ENCODE assay signal across 17 cellular contexts in the genomic region with DNA sequence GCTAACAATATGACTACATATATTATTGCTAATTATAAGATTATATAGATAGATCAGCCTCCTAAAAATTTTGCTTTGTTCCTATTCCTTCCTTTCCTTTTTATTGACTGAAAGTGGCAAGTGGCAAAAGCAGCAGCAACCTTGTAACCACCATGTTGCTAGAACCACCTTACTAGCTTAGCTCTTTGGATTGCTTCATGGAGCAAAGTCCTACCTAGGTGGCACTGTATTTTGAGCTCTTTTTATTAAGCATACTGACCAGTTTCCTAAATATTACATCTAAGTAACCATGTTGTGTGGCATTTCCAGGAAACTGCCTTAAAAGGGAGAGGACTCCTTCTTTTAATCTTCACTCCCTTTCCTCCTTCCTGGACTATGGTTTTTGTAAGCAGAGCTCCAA.
"Had no signal": no experiment of that assay in that cellular context is flagged by ENCODE, and none has a peak within 500 bp of the region (broad histone marks: within the 10 kb centered on the region; RNA-seq: fewer than 3 reads in every experiment).

No MANE protein-coding gene starts in this region.

- H3K27me3 Mint-ChIP-seq: activated CD8-positive, alpha-beta T cell treated with anti-CD3 and anti-CD28 coated beads for 36 hours; activated naive CD4-positive, alpha-beta T cell treated with anti-CD3 and anti-CD28 coated beads, Interleukin-2, amount 10 ng/mL, durations not matched to agents 7 days and 5 days; activated naive CD8-positive, alpha-beta T cell treated with anti-CD3 and anti-CD28 coated beads for 36 hours had no signal

- DNase-seq: activated CD4-positive, alpha-beta T cell treated with anti-CD3 and anti-CD28 coated beads for 4 hours; activated CD8-positive, alpha-beta memory T cell treated with anti-CD3 and anti-CD28 coated beads, Interleukin-2, amount 50 U/mL, for 4 hours; activated CD8-positive, alpha-beta T cell treated with anti-CD3 and anti-CD28 coated beads for 36 hours; activated gamma-delta T cell treated with Interleukin-2 at 50 U/mL for 16 hours; activated naive CD4-positive, alpha-beta T cell treated with anti-CD3 and anti-CD28 coated beads, Interleukin-2, amount 10 ng/mL, durations not matched to agents 7 days and 5 days; activated naive CD8-positive, alpha-beta T cell treated with anti-CD3 and anti-CD28 coated beads for 36 hours; activated T-cell treated with anti-CD3 and anti-CD28 coated beads, Interleukin-2, amount 50 U/mL, for 72 hours; Karpas-422; NCI-H1048; NCI-H187 treated with DMSO at 0.1 percent for 48 hours; NCI-H2081 treated with DMSO at 0.1 percent for 48 hours; NCI-H446; NCI-H524; SHP77 treated with DMSO at 0.1 percent for 48 hours had no signal

- ATAC-seq: activated CD4-positive, CD25-positive, alpha-beta regulatory T cell treated with anti-CD3 and anti-CD28 coated beads, Interleukin-2, amount 50 U/mL, for 24 hours; activated CD8-positive, alpha-beta T cell treated with anti-CD3 and anti-CD28 coated beads for 36 hours; activated T-cell treated with anti-CD3 and anti-CD28 coated beads, Interleukin-2, amount 50 U/mL, for 72 hours had no signal

- H3K4me1 Mint-ChIP-seq: activated naive CD4-positive, alpha-beta T cell treated with anti-CD3 and anti-CD28 coated beads, Interleukin-2, amount 10 ng/mL, durations not matched to agents 7 days and 5 days; activated naive CD8-positive, alpha-beta T cell treated with anti-CD3 and anti-CD28 coated beads for 36 hours had no signal

- H3K9me3 Mint-ChIP-seq: activated CD8-positive, alpha-beta T cell treated with anti-CD3 and anti-CD28 coated beads for 36 hours; activated naive CD4-positive, alpha-beta T cell treated with anti-CD3 and anti-CD28 coated beads, Interleukin-2, amount 10 ng/mL, durations not matched to agents 7 days and 5 days; activated naive CD8-positive, alpha-beta T cell treated with anti-CD3 and anti-CD28 coated beads for 36 hours; activated T-cell treated with anti-CD3 and anti-CD28 coated beads, Interleukin-2, amount 50 U/mL, for 72 hours; activated T-helper 2 cell treated with anti-CD3 and anti-CD28 coated beads, Interferon-gamma antibody, Interleukin-2, Interleukin-4, amounts not matched to agents 10 μg/mL and 5 μg/mL and 100 μg/mL, durations not matched to agents 14 hours and 24 hours and 36 hours; T-helper 1 cell treated with Interleukin-12 subunit alpha and Interleukin-12 subunit beta and Interleukin-4 antibody, amounts not matched to agents 30 μg/mL and 1 μg/mL, for 36 hours had no signal

- H3K4me3 Mint-ChIP-seq: activated CD8-positive, alpha-beta T cell treated with anti-CD3 and anti-CD28 coated beads for 36 hours; activated naive CD4-positive, alpha-beta T cell treated with anti-CD3 and anti-CD28 coated beads, Interleukin-2, amount 10 ng/mL, durations not matched to agents 7 days and 5 days; activated naive CD8-positive, alpha-beta T cell treated with anti-CD3 and anti-CD28 coated beads for 36 hours; activated T-cell treated with anti-CD3 and anti-CD28 coated beads, Interleukin-2, amount 50 U/mL, for 72 hours; T-helper 1 cell treated with Interleukin-12 subunit alpha and Interleukin-12 subunit beta and Interleukin-4 antibody, amounts not matched to agents 30 μg/mL and 1 μg/mL, for 36 hours had no signal

- H3K36me3 Mint-ChIP-seq: activated naive CD4-positive, alpha-beta T cell treated with anti-CD3 and anti-CD28 coated beads, Interleukin-2, amount 10 ng/mL, durations not matched to agents 7 days and 5 days; activated naive CD8-positive, alpha-beta T cell treated with anti-CD3 and anti-CD28 coated beads for 36 hours had no signal

- H3K27ac Mint-ChIP-seq: activated CD8-positive, alpha-beta T cell treated with anti-CD3 and anti-CD28 coated beads for 36 hours; activated naive CD4-positive, alpha-beta T cell treated with anti-CD3 and anti-CD28 coated beads, Interleukin-2, amount 10 ng/mL, durations not matched to agents 7 days and 5 days; activated naive CD8-positive, alpha-beta T cell treated with anti-CD3 and anti-CD28 coated beads for 36 hours; activated T-cell treated with anti-CD3 and anti-CD28 coated beads, Interleukin-2, amount 50 U/mL, for 72 hours; activated T-helper 2 cell treated with anti-CD3 and anti-CD28 coated beads, Interferon-gamma antibody, Interleukin-2, Interleukin-4, amounts not matched to agents 10 μg/mL and 5 μg/mL and 100 μg/mL, durations not matched to agents 14 hours and 24 hours and 36 hours; T-helper 1 cell treated with Interleukin-12 subunit alpha and Interleukin-12 subunit beta and Interleukin-4 antibody, amounts not matched to agents 30 μg/mL and 1 μg/mL, for 36 hours had no signal
